Comparison of ENCODE assay signal across 15 cellular contexts in the genomic region with DNA sequence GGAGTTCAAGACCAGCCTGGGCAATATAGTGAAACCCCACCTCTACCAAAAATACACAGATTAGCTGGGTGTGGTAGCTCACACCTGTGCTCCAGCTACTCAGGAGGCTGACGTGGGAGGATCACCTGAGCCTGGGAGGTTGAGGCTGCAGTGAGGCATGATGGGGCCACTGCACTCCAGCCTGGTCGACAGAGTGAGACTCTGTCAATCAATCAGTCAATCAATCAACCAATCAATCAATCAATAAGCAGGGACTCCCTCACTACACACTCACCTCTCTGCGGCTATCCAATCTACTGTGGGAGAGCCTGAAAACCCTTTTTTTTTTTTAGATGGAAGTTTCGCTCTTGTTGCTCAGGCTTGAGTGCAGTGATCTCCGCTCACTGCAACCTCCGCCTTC. TPM values are rescaled to one million over a fixed set of nuclear protein-coding genes. Genes with fewer than 3 reads are reported as not detected.
DNase-seq lines count a peak whose midpoint lies in the region; ATAC-seq and TF ChIP-seq lines count a peak whose summit lies in the region.
"Had no signal": no experiment of that assay in that cellular context is flagged by ENCODE, and none has a peak within 500 bp of the region (broad histone marks: within the 10 kb centered on the region; RNA-seq: fewer than 3 reads in every experiment).

No MANE protein-coding gene starts in this region.

- H3K79me2 ChIP-seq in SK-N-SH (ENCODE audit: insufficient read depth) (peaks cover 90% of the 10 kb centered on the region), HCT116 (ENCODE audit: insufficient read depth, low read length) (peaks cover 83% of the 10 kb centered on the region)

- H3K27me3 ChIP-seq in SK-N-SH (ENCODE audit: insufficient read depth) (no peaks in the 10 kb centered on the region), HCT116 (ENCODE audit: insufficient read depth, low read length) (no peaks in the 10 kb centered on the region)
- H3K27me3 ChIP-seq: ascending aorta, neutrophil had no signal

- CTCF ChIA-PET in SK-N-SH (lab: Yijun Ruan, JAX): interaction anchor here (0.7 to 3.7 kb wide), 5 partner anchors 15 to 504 kb away, joined by 3 to 18 read pairs (median 8); no protein-coding TSS in a partner anchor
- CTCF ChIA-PET in HCT116 (lab: Charles Lee): no interaction called here

- H3K27me3 Mint-ChIP-seq in activated naive CD8-positive, alpha-beta T cell treated with anti-CD3 and anti-CD28 coated beads, Interleukin-2, amount 50 U/mL, for 24 hours: no peaks in the 10 kb centered on the region
- no peaks in the 10 kb centered on the region for H3K27me3 Mint-ChIP-seq in nephron progenitor cell (ENCODE audit: low read depth, poor library complexity)

- peaks cover 68% of the 10 kb centered on the region for H3K4me1 Mint-ChIP-seq in activated naive CD8-positive, alpha-beta T cell treated with anti-CD3 and anti-CD28 coated beads, Interleukin-2, amount 50 U/mL, for 24 hours
- peaks cover 49% of the 10 kb centered on the region for H3K4me1 Mint-ChIP-seq in nephron progenitor cell

- no peak for TF ChIP-seq POLR2A in HCT116 (IDR thresholded peaks at IDR 0.05; ENCODE audit: borderline replicate concordance, extremely low read depth, insufficient read depth, insufficient read length)

- peak overlapping the region; percentile 78 for H3K4me2 ChIP-seq in SK-N-SH
- peak overlapping the region; percentile 89 for H3K4me2 ChIP-seq in HCT116 (ENCODE audit: low read length)

- no peaks in the 10 kb centered on the region for H3K9me3 ChIP-seq in SK-N-SH
- no peaks in the 10 kb centered on the region for H3K9me3 ChIP-seq in HCT116 (ENCODE audit: control insufficient read depth in 1 of 2, insufficient read depth in 1 of 2, low read depth in 1 of 2, low read length in 2 of 2)
- H3K9me3 ChIP-seq: ascending aorta, neutrophil, thoracic aorta had no signal

- H3K36me3 Mint-ChIP-seq in activated naive CD8-positive, alpha-beta T cell treated with anti-CD3 and anti-CD28 coated beads, Interleukin-2, amount 50 U/mL, for 24 hours (ENCODE audit: low read depth): peaks cover 8% of the 10 kb centered on the region
- peaks cover 13% of the 10 kb centered on the region for H3K36me3 Mint-ChIP-seq in nephron progenitor cell (ENCODE audit: low read depth)

- no peaks in the 10 kb centered on the region for H3K9me3 Mint-ChIP-seq in activated naive CD8-positive, alpha-beta T cell treated with anti-CD3 and anti-CD28 coated beads, Interleukin-2, amount 50 U/mL, for 24 hours
- H3K9me3 Mint-ChIP-seq in nephron progenitor cell: no peaks in the 10 kb centered on the region

- TF ChIP-seq RAD21 in SK-N-SH (IDR thresholded peaks at IDR 0.05; ENCODE audit: low read length) (no peak), HCT116 (IDR thresholded peaks at IDR 0.05; ENCODE audit: low read depth) (no peak)

- ATAC-seq in SK-N-SH treated with all-trans-retinoic acid at 6 μM for 48 hours (no peak), HCT116 (no peak), HG02763 (IDR thresholded peaks at IDR 0.05; ENCODE audit: unreplicated experiment) (no peak)
- no peak for ATAC-seq in activated naive CD8-positive, alpha-beta T cell treated with anti-CD3 and anti-CD28 coated beads, Interleukin-2, amount 50 U/mL, for 24 hours
- ATAC-seq: Panc1 had no signal

- H2AFZ ChIP-seq in SK-N-SH (ENCODE audit: low read depth): no peak overlapping the region
- H2AFZ ChIP-seq in HCT116 (ENCODE audit: low read depth, low read length, poor library complexity, severe bottlenecking): no peak overlapping the region

- peaks cover 27% of the 10 kb centered on the region for H3F3A ChIP-seq in SK-N-SH (replicated peaks; ENCODE audit: insufficient read depth)

- H3K27ac Mint-ChIP-seq in activated naive CD8-positive, alpha-beta T cell treated with anti-CD3 and anti-CD28 coated beads, Interleukin-2, amount 50 U/mL, for 24 hours: peak overlapping the region; percentile 22
- no peak overlapping the region for H3K27ac Mint-ChIP-seq in nephron progenitor cell

- BruUV-seq in HCT116 (replicated peaks; lab: Mats Ljungman, UMichigan): no TSS peak

- 95% methylated on average over 6 of the region's 6 CpGs for WGBS in SK-N-SH (ENCODE audit: low lambda C conversion rate)

- H4K20me1 ChIP-seq in SK-N-SH (ENCODE audit: insufficient read depth): peaks cover 36% of the 10 kb centered on the region
- peaks cover 6% of the 10 kb centered on the region; the same call in 1 of the 2 replicates for H4K20me1 ChIP-seq in HCT116 (ENCODE audit: insufficient read depth)

- RAD21 ChIA-PET in HCT116 (lab: Charles Lee; ENCODE audit: low non-redundant PET in 1 of 2, low total read pairs in 2 of 2, uncharacterized antibody in 2 of 2, unreplicated experiment in 2 of 2): no interaction called here

- TF ChIP-seq CTCF in SK-N-SH (IDR thresholded peaks at IDR 0.05) (no peak), HCT116 (IDR thresholded peaks at IDR 0.05 in 2 of 3, conservative IDR thresholded peaks at IDR 0.05 in 1 of 3; ENCODE audit: borderline replicate concordance in 1 of 3, insufficient read depth in 1 of 3, low read depth in 2 of 3, low read length in 2 of 3) (no peak), nephron progenitor cell (IDR thresholded peaks at IDR 0.05) (no peak)

- peaks cover 32 to 35% of the 10 kb centered on the region in 2 experiments for H3K4me1 ChIP-seq in SK-N-SH (ENCODE audit: control insufficient read depth in 1 of 2, insufficient read depth in 2 of 2, low read depth in 1 of 2, low read length in 1 of 2)
- H3K4me1 ChIP-seq in HCT116 (ENCODE audit: control insufficient read depth in 1 of 2, insufficient read depth in 2 of 2, low read length in 2 of 2): peaks cover 30 to 53% of the 10 kb centered on the region in 2 experiments

- H3K9me2 ChIP-seq in SK-N-SH: no peaks in the 10 kb centered on the region
- H3K9me2 ChIP-seq in HCT116 (ENCODE audit: insufficient read depth): no peaks in the 10 kb centered on the region

- TF ChIP-seq EP300 in SK-N-SH (IDR thresholded peaks at IDR 0.05; ENCODE audit: borderline replicate concordance in 1 of 2, low read depth in 1 of 2, low read length in 1 of 2): no peak

- no peak for DNase-seq in SK-N-SH
- DNase-seq in HCT116 (ENCODE audit: low read depth, low spot score): no peak
- DNase-seq in activated naive CD8-positive, alpha-beta T cell treated with anti-CD3 and anti-CD28 coated beads, Interleukin-2, amount 50 U/mL, for 24 hours: no peak
- DNase-seq in nephron progenitor cell: no peak
- no peak for DNase-seq in RKO (ENCODE audit: low spot score)
- no peak for DNase-seq in NCI-H524 treated with DMSO at 0.1 percent for 48 hours (lab: John Stamatoyannopoulos, UW)

- H3K36me3 ChIP-seq in SK-N-SH (replicated peaks in 1 of 2; ENCODE audit: control insufficient read depth in 1 of 2, insufficient read depth in 2 of 2, low read length in 1 of 2): peaks cover 5 to 6% of the 10 kb centered on the region in 2 experiments
- peaks cover 3 to 12% of the 10 kb centered on the region in 2 experiments; a peak in 2 of 4 replicates for H3K36me3 ChIP-seq in HCT116 (ENCODE audit: control insufficient read depth in 1 of 2, insufficient read depth in 2 of 2, low read length in 2 of 2)
- H3K36me3 ChIP-seq: ascending aorta, neutrophil, thoracic aorta had no signal

- H3K4me3 ChIP-seq in SK-N-SH (ENCODE audit: low read depth in 2 of 2, low read length in 1 of 2) (peak overlapping the region in 1 of 2 experiments; percentile 97; a peak in 1 of 4 replicates), HCT116 (replicated peaks in 1 of 2; ENCODE audit: low read depth in 1 of 2, low read length in 2 of 2) (peak overlapping the region in 1 of 2 experiments; percentile 2; a peak in 1 of 4 replicates)

- H3K27ac ChIP-seq in SK-N-SH (ENCODE audit: low read depth in 2 of 2, low read length in 1 of 2) (no peak overlapping the region), HCT116 (ENCODE audit: low read depth, low read length) (no peak overlapping the region)
- H3K27ac ChIP-seq: 22Rv1, neutrophil had no signal

- H3K4me3 Mint-ChIP-seq in activated naive CD8-positive, alpha-beta T cell treated with anti-CD3 and anti-CD28 coated beads, Interleukin-2, amount 50 U/mL, for 24 hours: peak overlapping the region; percentile 95
- peak overlapping the region; percentile 15 for H3K4me3 Mint-ChIP-seq in nephron progenitor cell

- intact Hi-C loops in HCT116 (cut with micrococcal nuclease): loop anchor here (5.0 kb wide), 1 partner anchor 503 kb away; no protein-coding TSS in a partner anchor

- H3K9ac ChIP-seq in SK-N-SH: no peak overlapping the region
- H3K9ac ChIP-seq in HCT116 (ENCODE audit: low read length): no peak overlapping the region

- POLR2A ChIA-PET in SK-N-SH (lab: Yijun Ruan, JAX) (no interaction called here), HCT116 (lab: Charles Lee) (no interaction called here)

TF ChIP-seq in SK-N-SH, 30 proteins besides CTCF, POLR2A, EP300 and RAD21:
- no peak for TF ChIP-seq FOXM1 (IDR thresholded peaks at IDR 0.05; ENCODE audit: low read depth)
TF ChIP-seq in SK-N-SH: peak in this region for 0.

TF ChIP-seq in SK-N-SH treated with all-trans-retinoic acid at 6 μM for 48 hours, 23 proteins besides CTCF, POLR2A, EP300 and RAD21:
- no peak for TF ChIP-seq ARNTL (CRISPR knock-in tag; IDR thresholded peaks at IDR 0.05; ENCODE audit: borderline replicate concordance, low read depth)
- TF ChIP-seq OSR1 (CRISPR knock-in tag; IDR thresholded peaks at IDR 0.05): no peak
- no peak for TF ChIP-seq ESRRG (CRISPR knock-in tag; IDR thresholded peaks at IDR 0.05)
- TF ChIP-seq BACH2 (CRISPR knock-in tag; IDR thresholded peaks at IDR 0.05; ENCODE audit: borderline replicate concordance): no peak
- no peak for TF ChIP-seq ZNF70 (CRISPR knock-in tag; IDR thresholded peaks at IDR 0.05)

TF ChIP-seq in HCT116, 20 proteins besides CTCF, POLR2A, EP300 and RAD21:
- TF ChIP-seq JUND (IDR thresholded peaks at IDR 0.05): no peak
- no peak for TF ChIP-seq CEBPB (IDR thresholded peaks at IDR 0.05; ENCODE audit: low read depth)
- TF ChIP-seq CBX3 (IDR thresholded peaks at IDR 0.05; ENCODE audit: low read depth): no peak

RNA-seq across cellular contexts. Expression of a gene that starts 31.6 kb away (rescaled TPM):
- polyA plus RNA-seq in SK-N-SH (2012; rRNA removed): 0.10 TPM in 1 of 2 replicates, not detected in the other
- not detected in 2 replicates for polyA plus RNA-seq in SK-N-SH (2012; cell fraction: cytosol; rRNA removed)
- polyA plus RNA-seq in SK-N-SH (2012; cell fraction: nucleus; rRNA removed): not detected in 2 replicates
- total RNA-seq in HCT116 (2021; ENCODE audit: unreplicated experiment): not detected
- polyA plus RNA-seq in HCT116 (2012): 0.16 and 0.61 TPM in 2 replicates
- total RNA-seq: ascending aorta, kidney epithelial cell, smooth muscle cell, thoracic aorta had no signal
- polyA plus RNA-seq: smooth muscle cell had no signal

RNA-seq across cellular contexts. Expression of a gene that starts 37.2 kb away (rescaled TPM):
- 52.8 and 53.1 TPM in 2 replicates for polyA plus RNA-seq in SK-N-SH (2012; rRNA removed)
- 21.9 and 24.1 TPM in 2 replicates for polyA plus RNA-seq in SK-N-SH (2012; cell fraction: cytosol; rRNA removed)
- 159 and 187 TPM in 2 replicates for polyA plus RNA-seq in SK-N-SH (2012; cell fraction: nucleus; rRNA removed)
- 44.6 TPM for total RNA-seq in HCT116 (2021; ENCODE audit: unreplicated experiment)
- polyA plus RNA-seq in HCT116 (2012): 44.1 and 47.3 TPM in 2 replicates
